ENCODE assay signal across 12 cellular contexts in the genomic region with DNA sequence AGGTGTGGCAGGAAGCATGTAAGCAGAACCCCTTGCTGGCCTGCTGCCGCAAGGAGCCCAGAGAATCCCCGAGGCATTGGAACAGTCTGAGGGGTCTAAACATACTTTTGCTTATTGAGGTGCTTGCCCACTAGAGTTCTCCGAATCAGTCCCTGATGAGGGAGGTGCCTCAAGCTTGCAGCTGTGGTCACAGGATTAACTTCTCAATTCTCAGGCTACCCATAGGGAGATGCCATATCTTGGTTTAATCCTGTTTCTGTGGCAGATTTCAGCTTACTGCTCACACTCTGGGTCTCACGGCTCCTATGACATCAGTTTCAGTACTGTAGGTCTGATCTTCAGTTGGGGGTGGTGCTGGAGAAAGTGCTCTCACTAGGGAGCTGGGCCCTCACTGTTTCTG. TPM values are rescaled to one million over a fixed set of nuclear protein-coding genes. Genes with fewer than 3 reads are reported as not detected.
A peak's percentile ranks its signal among the peaks of the same experiment; 100 is the strongest.
DNase-seq lines count a peak whose midpoint lies in the region; ATAC-seq and TF ChIP-seq lines count a peak whose summit lies in the region.
"Had no signal": no experiment of that assay in that cellular context is flagged by ENCODE, and none has a peak within 500 bp of the region (broad histone marks: within the 10 kb centered on the region; RNA-seq: fewer than 3 reads in every experiment).

No MANE protein-coding gene starts in this region.

- no peaks in the 10 kb centered on the region for H3K9me3 ChIP-seq in ovary
- no peaks in the 10 kb centered on the region for H3K9me3 ChIP-seq in GM23248 (ENCODE audit: low read depth)
- no peaks in the 10 kb centered on the region for H3K9me3 ChIP-seq in thyroid gland
- H3K9me3 ChIP-seq: heart right ventricle had no signal

- peak; percentile 28 for ATAC-seq in GM18508 (IDR thresholded peaks at IDR 0.05; ENCODE audit: insufficient read depth, unreplicated experiment)
- peak; percentile 36 for ATAC-seq in GM21529 (IDR thresholded peaks at IDR 0.05; ENCODE audit: unreplicated experiment)
- peak; percentile 29 for ATAC-seq in HG03469 (IDR thresholded peaks at IDR 0.05; ENCODE audit: unreplicated experiment)

- no peaks in the 10 kb centered on the region for H3F3A ChIP-seq in GM23248 (ENCODE audit: insufficient read depth)

- H3K9ac ChIP-seq in mesendoderm (ENCODE audit: low read length) (no peak overlapping the region), GM23248 (no peak overlapping the region)

- no peak overlapping the region for H3K23ac ChIP-seq in mesendoderm (ENCODE audit: low read length)

- H3K36me3 ChIP-seq in mesendoderm (ENCODE audit: control insufficient read depth, insufficient read depth, low read length) = no peaks in the 10 kb centered on the region
- no peaks in the 10 kb centered on the region for H3K36me3 ChIP-seq in ovary
- no peaks in the 10 kb centered on the region for H3K36me3 ChIP-seq in GM23248 (ENCODE audit: low read depth)
- no peaks in the 10 kb centered on the region for H3K36me3 ChIP-seq in thyroid gland
- H3K36me3 ChIP-seq: heart right ventricle had no signal

- no peak overlapping the region for H3K56ac ChIP-seq in mesendoderm (ENCODE audit: low read length)

- no CpG with 5 or more reads among the region's 4 CpGs for WGBS in mesendoderm (ENCODE audit: extremely low coverage, insufficient coverage, low lambda C conversion rate)
- WGBS in ovary, 3 donors = 80 to 84% (median 81%) methylated on average over 4 of the region's 4 CpGs
- 94 to 97% methylated on average over 4 of the region's 4 CpGs for WGBS in GM23248 (ENCODE audit: low coverage in 1 of 2, low lambda C conversion rate in 2 of 2, missing lambda C conversion rate in 2 of 2), 2 experiments
- WGBS in thyroid gland, 2 donors = 80% methylated on average over 4 of the region's 4 CpGs

- no peak overlapping the region for H3K4me2 ChIP-seq in mesendoderm (ENCODE audit: low read length)
- no peak overlapping the region for H3K4me2 ChIP-seq in GM23248 (ENCODE audit: unreplicated experiment)

- H3K27ac ChIP-seq in mesendoderm (ENCODE audit: low read depth, low read length) (no peak overlapping the region), ovary (no peak overlapping the region), GM23248 (no peak overlapping the region), thyroid gland (no peak overlapping the region)
- H3K27ac ChIP-seq: heart right ventricle had no signal

- TF ChIP-seq EP300 in ovary (IDR thresholded peaks at IDR 0.05) = no peak

- H3K18ac ChIP-seq in mesendoderm (ENCODE audit: low read length) = no peak overlapping the region

- TF ChIP-seq POLR2A in ovary (IDR thresholded peaks at IDR 0.05) (no peak), thyroid gland (IDR thresholded peaks at IDR 0.05) (no peak)

- no peak overlapping the region for H2AK5ac ChIP-seq in mesendoderm (ENCODE audit: low read length)

- H4K8ac ChIP-seq in mesendoderm (ENCODE audit: low read depth, low read length) = no peak overlapping the region

- H2AFZ ChIP-seq in GM23248 = no peak overlapping the region

- in situ Hi-C loops in GM23248 (cut with MboI) = no loop called here

- H4K5ac ChIP-seq in mesendoderm (ENCODE audit: low read length) = no peak overlapping the region

- peak; percentile 47 for DNase-seq in mesendoderm
- DNase-seq in ovary = no peak
- no peak for DNase-seq in GM23248
- no peak for DNase-seq in posterior cingulate gyrus
- DNase-seq in thyroid gland = no peak
- DNase-seq: activated CD4-positive, CD25-positive, alpha-beta regulatory T cell treated with anti-CD3 and anti-CD28 coated beads, Interleukin-2, amount 50 U/mL, for 72 hours; dermis blood vessel endothelial cell; heart right ventricle; NCI-H1694 treated with DMSO at 0.1 percent for 48 hours had no signal

- no peak overlapping the region for H2BK15ac ChIP-seq in mesendoderm (replicated peaks; ENCODE audit: low read depth)

- H3K79me2 ChIP-seq in mesendoderm (ENCODE audit: control insufficient read depth, insufficient read depth, low read length) (no peaks in the 10 kb centered on the region), GM23248 (ENCODE audit: insufficient read depth) (no peaks in the 10 kb centered on the region)

- H3K9me2 ChIP-seq in GM23248 (ENCODE audit: insufficient read depth) = no peaks in the 10 kb centered on the region

- no peak overlapping the region for H3K4ac ChIP-seq in mesendoderm (ENCODE audit: low read depth, low read length)

- H2BK5ac ChIP-seq in mesendoderm (ENCODE audit: low read length) = no peak overlapping the region

- intact Hi-C loops in ovary (cut with DNase I) (no loop called here), posterior cingulate gyrus (cut with DNase I) (no loop called here), thyroid gland (cut with DNase I) (no loop called here)

- H2BK120ac ChIP-seq in mesendoderm (ENCODE audit: low read depth, low read length) = no peak overlapping the region

- H3K4me1 ChIP-seq in mesendoderm (ENCODE audit: control insufficient read depth, low read depth, low read length) (no peaks in the 10 kb centered on the region), ovary (ENCODE audit: insufficient read depth) (no peaks in the 10 kb centered on the region), GM23248 (ENCODE audit: insufficient read depth) (peaks cover 4% of the 10 kb centered on the region), thyroid gland (no peaks in the 10 kb centered on the region)

- TF ChIP-seq CTCF in ovary (IDR thresholded peaks at IDR 0.05) (no peak), thyroid gland (IDR thresholded peaks at IDR 0.05) (no peak)

- H4K20me1 ChIP-seq in GM23248 (ENCODE audit: insufficient read depth) = no peaks in the 10 kb centered on the region

- no peak overlapping the region for H3K4me3 ChIP-seq in mesendoderm (ENCODE audit: low read length)
- no peak overlapping the region for H3K4me3 ChIP-seq in ovary
- no peak overlapping the region for H3K4me3 ChIP-seq in GM23248
- H3K4me3 ChIP-seq in thyroid gland (replicated peaks in 1 of 3) = no peak overlapping the region
- H3K4me3 ChIP-seq: heart right ventricle had no signal

- H3K27me3 ChIP-seq in mesendoderm (ENCODE audit: insufficient read depth, low read length, poor library complexity) = no peaks in the 10 kb centered on the region
- H3K27me3 ChIP-seq in ovary = no peaks in the 10 kb centered on the region
- 0 out of 2 replicates have a peak, but pooled peaks cover 6% of the 10 kb centered on the region for H3K27me3 ChIP-seq in GM23248 (replicated peaks; ENCODE audit: insufficient read depth)
- no peaks in the 10 kb centered on the region for H3K27me3 ChIP-seq in thyroid gland

- H3K79me1 ChIP-seq in mesendoderm (ENCODE audit: low read length) = no peaks in the 10 kb centered on the region

RNA-seq across cellular contexts. Expression of gene CCNG2, which starts 39.9 kb away (rescaled TPM):
- 4.4 TPM for polyA plus RNA-seq in mesendoderm (2013, experiment 1 of 2)
- polyA plus RNA-seq in mesendoderm (2013, experiment 2 of 2) = 3.6 TPM
- total RNA-seq in ovary = 10 to 100 TPM in 6 of 7 donors, 1 to 10 TPM in 1; 9.9 to 39.0 (median 19.7) TPM
- polyA plus RNA-seq in ovary = 10 to 100 TPM; 29.7 to 44.9 TPM
- 34.0 and 40.0 TPM in 2 replicates for total RNA-seq in GM23248 (2014; rRNA removed; shearing (Covaris generic))
- polyA plus RNA-seq in GM23248 (2016; fragmentation: Nextera tagmentation; extraction: Ambion mirVana) = 31.2 and 32.6 TPM in 2 replicates
- total RNA-seq in thyroid gland = 10 to 100 TPM; 24.7 to 41.8 (median 29.2) TPM
